13 cellular contexts compared by ENCODE assay signal in genomic region chr19:43581467-43581866, GRCh38. TPM values are rescaled to one million over a fixed set of nuclear protein-coding genes. Genes with fewer than 3 reads are reported as not detected.
DNase-seq lines count a peak whose midpoint lies in the region; ATAC-seq, FAIRE-seq and TF ChIP-seq lines count a peak whose summit lies in the region.
"Had no signal": no experiment of that assay in that cellular context is flagged by ENCODE, and none has a peak within 500 bp of the region (broad histone marks: within the 10 kb centered on the region; RNA-seq: fewer than 3 reads in every experiment).

No MANE protein-coding gene starts in this region.

- no peak for ATAC-seq in stimulated activated naive CD8-positive, alpha-beta T cell treated with anti-CD3 and anti-CD28 coated beads, Interleukin-15, Interleukin-2, amounts not matched to agents 100 U/mL and 50 U/mL, for 24 hours
- ATAC-seq in K562 (peak; percentile 48), natural killer cell (no peak), HG03521 (IDR thresholded peaks at IDR 0.05; ENCODE audit: unreplicated experiment) (no peak), HG03378 (IDR thresholded peaks at IDR 0.05; ENCODE audit: unreplicated experiment) (no peak)

- POLR2A ChIA-PET in K562 (lab: Yijun Ruan, JAX) = interaction anchor here (0.9 kb wide), 1 partner anchor 13 kb away, joined by 3 read pairs; no protein-coding TSS in a partner anchor

- no peaks in the 10 kb centered on the region for H3K9me3 ChIP-seq in K562 (replicated peaks; ENCODE audit: control insufficient read depth, insufficient read depth, low read depth, low read length)
- H3K9me3 ChIP-seq in GM23248 (ENCODE audit: low read depth) = no peaks in the 10 kb centered on the region

- peak overlapping the region; percentile 91 for H3K4me3 Mint-ChIP-seq in stimulated activated naive CD8-positive, alpha-beta T cell treated with anti-CD3 and anti-CD28 coated beads, Interleukin-15, Interleukin-2, amounts not matched to agents 100 ng/mL and 50 ng/mL, for 24 hours
- peak overlapping the region; percentile 21 for H3K4me3 Mint-ChIP-seq in natural killer cell

- H3K9me3 Mint-ChIP-seq in stimulated activated naive CD8-positive, alpha-beta T cell treated with anti-CD3 and anti-CD28 coated beads, Interleukin-15, Interleukin-2, amounts not matched to agents 100 ng/mL and 50 ng/mL, for 24 hours = no peaks in the 10 kb centered on the region
- no peaks in the 10 kb centered on the region for H3K9me3 Mint-ChIP-seq in natural killer cell
- H3K9me3 Mint-ChIP-seq: CD14-positive monocyte had no signal

- H3K36me3 Mint-ChIP-seq in stimulated activated naive CD8-positive, alpha-beta T cell treated with anti-CD3 and anti-CD28 coated beads, Interleukin-15, Interleukin-2, amounts not matched to agents 100 ng/mL and 50 ng/mL, for 24 hours (ENCODE audit: low read depth) = peaks cover 12% of the 10 kb centered on the region
- H3K36me3 Mint-ChIP-seq in natural killer cell = no peaks in the 10 kb centered on the region

- H4K20me1 ChIP-seq in K562 (replicated peaks; ENCODE audit: control insufficient read depth, insufficient read depth, low read length) (no peaks in the 10 kb centered on the region), GM23248 (ENCODE audit: insufficient read depth) (no peaks in the 10 kb centered on the region)

- CTCF ChIA-PET in K562 (lab: Yijun Ruan, JAX; ENCODE audit: low intra/inter-chr PET ratio) = no interaction called here

- H3K27me3 ChIP-seq in K562 (ENCODE audit: control insufficient read depth in 2 of 2, insufficient read depth in 2 of 2, low read length in 2 of 2) = no peaks in the 10 kb centered on the region; a peak in 1 of 5 replicates
- H3K27me3 ChIP-seq in GM23248 (replicated peaks; ENCODE audit: insufficient read depth) = no peaks in the 10 kb centered on the region

- no peak for TF ChIP-seq RAD21 in K562 (CRISPR knock-in tag; conservative IDR thresholded peaks at IDR 0.05 in 1 of 2, IDR thresholded peaks at IDR 0.05 in 1 of 2)

- H3K9ac ChIP-seq in K562 (ENCODE audit: insufficient read depth in 1 of 2, low read depth in 2 of 2, low read length in 2 of 2) (peak overlapping the region; percentile 12 to 84; a peak in 3 of 4 replicates), GM23248 (no peak overlapping the region)

- in situ Hi-C loops in K562 (cut with MboI) = no loop called here
- in situ Hi-C loops in GM23248 (cut with MboI) = no loop called here

- H3K27ac ChIP-seq in K562 (ENCODE audit: extremely low read depth, low read depth, low read length) (no peak overlapping the region), GM23248 (no peak overlapping the region)

- H3K4me3 ChIP-seq in K562 (no peak overlapping the region), GM23248 (no peak overlapping the region)

- intact Hi-C loops in K562 (cut with micrococcal nuclease) (no loop called here), natural killer cell (cut with micrococcal nuclease) (no loop called here)

- WGBS in K562 (ENCODE audit: insufficient coverage, low coverage, missing lambda C conversion rate) = 39% methylated on average over 7 of the region's 7 CpGs
- 68 to 70% methylated on average over 7 of the region's 7 CpGs for WGBS in GM23248 (ENCODE audit: low coverage in 1 of 2, low lambda C conversion rate in 2 of 2, missing lambda C conversion rate in 2 of 2), 2 experiments

- TF ChIP-seq CTCF in K562 (IDR thresholded peaks at IDR 0.05 in 2 of 3, conservative IDR thresholded peaks at IDR 0.05 in 1 of 3; ENCODE audit: insufficient read depth in 2 of 3, low read depth in 1 of 3, low read length in 3 of 3) = no peak
- no peak for TF ChIP-seq CTCF in natural killer cell (IDR thresholded peaks at IDR 0.05)

- no peaks in the 10 kb centered on the region for H3K36me3 ChIP-seq in K562 (ENCODE audit: control insufficient read depth, insufficient read depth, low read length)
- no peaks in the 10 kb centered on the region for H3K36me3 ChIP-seq in GM23248 (ENCODE audit: low read depth)

- peak overlapping the region; percentile 70 for H2AFZ ChIP-seq in K562 (ENCODE audit: low read depth, low read length)
- no peak overlapping the region; the same call in 1 of the 2 replicates for H2AFZ ChIP-seq in GM23248

- no peak for TF ChIP-seq EP300 in K562 (IDR thresholded peaks at IDR 0.05; ENCODE audit: low read length)

- H3K27me3 Mint-ChIP-seq in stimulated activated naive CD8-positive, alpha-beta T cell treated with anti-CD3 and anti-CD28 coated beads, Interleukin-15, Interleukin-2, amounts not matched to agents 100 ng/mL and 50 ng/mL, for 24 hours = no peaks in the 10 kb centered on the region
- peaks cover 0 to 6% of the 10 kb centered on the region in 2 donors for H3K27me3 Mint-ChIP-seq in natural killer cell (ENCODE audit: low read depth in 2 of 2)

- no peak for DNase-seq in stimulated activated naive CD8-positive, alpha-beta T cell treated with anti-CD3 and anti-CD28 coated beads, Interleukin-15, Interleukin-2, amounts not matched to agents 100 U/mL and 50 U/mL, for 24 hours
- DNase-seq in K562 (ENCODE audit: extremely low read depth in 1 of 4, low spot score in 3 of 4) (no peak), natural killer cell (no peak), GOT3 (lab: John Stamatoyannopoulos, UW) (no peak), GM23248 (no peak)
- DNase-seq: activated CD8-positive, alpha-beta memory T cell treated with anti-CD3 and anti-CD28 coated beads, Interleukin-2, amount 50 U/mL, for 48 hours; MM.1S; NCI-H524 treated with DMSO at 0.1 percent for 48 hours; SW 1271 had no signal

- H3K79me2 ChIP-seq in K562 (ENCODE audit: control insufficient read depth, insufficient read depth, low read length) (no peaks in the 10 kb centered on the region), GM23248 (ENCODE audit: insufficient read depth) (no peaks in the 10 kb centered on the region)

- H3K27ac Mint-ChIP-seq in stimulated activated naive CD8-positive, alpha-beta T cell treated with anti-CD3 and anti-CD28 coated beads, Interleukin-15, Interleukin-2, amounts not matched to agents 100 ng/mL and 50 ng/mL, for 24 hours = no peak overlapping the region
- peak overlapping the region in 1 of 2 donors; percentile 48 for H3K27ac Mint-ChIP-seq in natural killer cell

- no peak for TF ChIP-seq POLR2A in K562 (conservative IDR thresholded peaks at IDR 0.05)

- H3K4me1 ChIP-seq in K562 (replicated peaks in 1 of 2; ENCODE audit: control insufficient read depth in 2 of 2, insufficient read depth in 2 of 2, low read length in 2 of 2) (peaks cover 10 to 15% of the 10 kb centered on the region in 2 experiments; a peak in 4 of 5 replicates), GM23248 (ENCODE audit: insufficient read depth) (no peaks in the 10 kb centered on the region)

- H3F3A ChIP-seq in GM23248 (ENCODE audit: insufficient read depth) = peaks cover 4% of the 10 kb centered on the region; the same call in 1 of the 2 replicates

- BruUV-seq in K562 (replicated peaks; lab: Mats Ljungman, UMichigan) = no TSS peak

- H3K4me2 ChIP-seq in K562 (ENCODE audit: insufficient read depth, low read length) = peak overlapping the region; percentile 13; the same call in 1 of the 2 replicates
- no peak overlapping the region for H3K4me2 ChIP-seq in GM23248 (ENCODE audit: unreplicated experiment)

- no peaks in the 10 kb centered on the region for H3K9me2 ChIP-seq in GM23248 (ENCODE audit: insufficient read depth)

- H3K4me1 Mint-ChIP-seq in stimulated activated naive CD8-positive, alpha-beta T cell treated with anti-CD3 and anti-CD28 coated beads, Interleukin-15, Interleukin-2, amounts not matched to agents 100 ng/mL and 50 ng/mL, for 24 hours (ENCODE audit: low read depth) = peaks cover 41% of the 10 kb centered on the region
- peaks cover 19 to 24% of the 10 kb centered on the region in 2 donors for H3K4me1 Mint-ChIP-seq in natural killer cell

- H3K9me1 ChIP-seq in K562 (ENCODE audit: control insufficient read depth, insufficient read depth, low read length) = no peaks in the 10 kb centered on the region

- peak; percentile 72 for FAIRE-seq in K562 (lab: Jason Lieb, UNC)

RNA-seq across cellular contexts. Expression of gene PINLYP, which starts 5.9 kb away (rescaled TPM):
- total RNA-seq in K562 (2011; cell fraction: chromatin; rRNA removed; ENCODE audit: low replicate concordance) = 0.30 and 1.1 TPM in 2 replicates
- 0.66 and 1.0 TPM in 2 replicates for total RNA-seq in K562 (2011; cell fraction: nucleolus; rRNA removed)
- total RNA-seq in K562 (2011; cell fraction: nucleoplasm; rRNA removed) = 0.76 and 0.95 TPM in 2 replicates
- total RNA-seq in K562 (2014; rRNA removed) (1.1 TPM in 2 replicates), K562 (2014; rRNA removed; fragmentation: Illumina TruSeq; extraction: Trizol) (1.1 and 1.7 TPM in 2 replicates), K562 (2015; rRNA removed; fragmentation: Illumina TruSeq; extraction: Trizol) (2.2 and 2.7 TPM in 2 replicates), K562 (2021) (1.00 and 2.4 TPM in 2 replicates), natural killer cell (1 to 10 TPM; 1.7 to 3.0 (median 2.4) TPM)
- polyA plus RNA-seq in K562 (2011; rRNA removed) (1.0 and 1.5 TPM in 2 replicates), K562 (2014; fragmentation: Illumina TruSeq; extraction: Trizol) (2.8 and 4.7 TPM in 2 replicates), K562 (2014; fragmentation: Nextera tagmentation; extraction: Ambion mirVana) (1 to 10 TPM; 4.6 to 6.0 TPM), K562 (2014; rRNA removed) (6.7 and 8.0 TPM in 2 replicates), GM23248 (2016; fragmentation: Nextera tagmentation; extraction: Ambion mirVana) (1.3 and 2.5 TPM in 2 replicates)
- polyA plus RNA-seq in K562 (2011; cell fraction: cytosol; rRNA removed) = 0.73 and 1.8 TPM in 2 replicates
- 0.51 and 0.56 TPM in 2 replicates for polyA plus RNA-seq in K562 (2011; cell fraction: nucleus; rRNA removed)
- polyA plus RNA-seq in K562 (2012) = 3.9 and 4.2 TPM in 2 replicates
- 0.11 and 0.24 TPM in 2 replicates for polyA minus RNA-seq in K562 (2011; rRNA and poly(A)+ RNA removed)
- not detected in 2 replicates for polyA minus RNA-seq in K562 (2011; cell fraction: cytosol; rRNA and poly(A)+ RNA removed)
- polyA minus RNA-seq in K562 (2011; cell fraction: nucleus; rRNA and poly(A)+ RNA removed) = 0.67 TPM in 1 of 2 replicates, not detected in the other
- 1.8 TPM in 1 of 2 replicates, not detected in the other for total RNA-seq in GM23248 (2014; rRNA removed; shearing (Covaris generic))

RNA-seq across cellular contexts. Expression of gene XRCC1, which starts 6.1 kb away (rescaled TPM):
- 25.5 and 58.8 TPM in 2 replicates for total RNA-seq in K562 (2011; cell fraction: chromatin; rRNA removed; ENCODE audit: low replicate concordance)
- 39.7 and 51.4 TPM in 2 replicates for total RNA-seq in K562 (2011; cell fraction: nucleolus; rRNA removed)
- total RNA-seq in K562 (2011; cell fraction: nucleoplasm; rRNA removed) = 27.4 and 37.4 TPM in 2 replicates
- 31.5 and 40.2 TPM in 2 replicates for total RNA-seq in K562 (2014; rRNA removed)
- 10.4 and 13.7 TPM in 2 replicates for total RNA-seq in K562 (2014; rRNA removed; fragmentation: Illumina TruSeq; extraction: Trizol)
- 24.4 and 24.9 TPM in 2 replicates for total RNA-seq in K562 (2015; rRNA removed; fragmentation: Illumina TruSeq; extraction: Trizol)
- total RNA-seq in K562 (2021) = 24.9 and 27.9 TPM in 2 replicates
- 21.8 and 23.3 TPM in 2 replicates for polyA plus RNA-seq in K562 (2011; rRNA removed)
- polyA plus RNA-seq in K562 (2011; cell fraction: cytosol; rRNA removed) = 24.3 and 42.9 TPM in 2 replicates
- polyA plus RNA-seq in K562 (2011; cell fraction: nucleus; rRNA removed) = 24.5 and 33.4 TPM in 2 replicates
- polyA plus RNA-seq in K562 (2012) = 32.0 and 53.8 TPM in 2 replicates
- polyA plus RNA-seq in K562 (2014; fragmentation: Illumina TruSeq; extraction: Trizol) = 36.9 and 37.0 TPM in 2 replicates
- 1 to 10 TPM; 1.5 to 5.2 TPM for polyA plus RNA-seq in K562 (2014; fragmentation: Nextera tagmentation; extraction: Ambion mirVana)
- polyA plus RNA-seq in K562 (2014; rRNA removed) = 33.8 and 34.9 TPM in 2 replicates
- 15.2 and 24.9 TPM in 2 replicates for polyA minus RNA-seq in K562 (2011; rRNA and poly(A)+ RNA removed)
- polyA minus RNA-seq in K562 (2011; cell fraction: cytosol; rRNA and poly(A)+ RNA removed) = 20.2 and 26.3 TPM in 2 replicates
- 17.1 and 18.3 TPM in 2 replicates for polyA minus RNA-seq in K562 (2011; cell fraction: nucleus; rRNA and poly(A)+ RNA removed)
- 10 to 100 TPM; 33.2 to 43.9 (median 40.7) TPM for total RNA-seq in natural killer cell
- 26.7 and 28.0 TPM in 2 replicates for total RNA-seq in GM23248 (2014; rRNA removed; shearing (Covaris generic))
- 26.7 and 32.4 TPM in 2 replicates for polyA plus RNA-seq in GM23248 (2016; fragmentation: Nextera tagmentation; extraction: Ambion mirVana)

RNA-seq across cellular contexts. Expression of gene IRGQ, which starts 14.5 kb away (rescaled TPM):
- 18.5 and 25.1 TPM in 2 replicates for total RNA-seq in K562 (2011; cell fraction: chromatin; rRNA removed; ENCODE audit: low replicate concordance)
- 14.3 and 16.3 TPM in 2 replicates for total RNA-seq in K562 (2011; cell fraction: nucleolus; rRNA removed)
- 23.6 and 35.4 TPM in 2 replicates for total RNA-seq in K562 (2011; cell fraction: nucleoplasm; rRNA removed)
- 5.3 and 7.3 TPM in 2 replicates for total RNA-seq in K562 (2014; rRNA removed)
- total RNA-seq in K562 (2014; rRNA removed; fragmentation: Illumina TruSeq; extraction: Trizol) = 8.8 and 9.6 TPM in 2 replicates
- total RNA-seq in K562 (2015; rRNA removed; fragmentation: Illumina TruSeq; extraction: Trizol) = 7.8 and 7.9 TPM in 2 replicates
- 16.8 and 19.2 TPM in 2 replicates for total RNA-seq in K562 (2021)
- 8.3 and 11.2 TPM in 2 replicates for polyA plus RNA-seq in K562 (2011; rRNA removed)
- polyA plus RNA-seq in K562 (2011; cell fraction: cytosol; rRNA removed) = 6.4 and 14.2 TPM in 2 replicates
- polyA plus RNA-seq in K562 (2011; cell fraction: nucleus; rRNA removed) = 7.0 and 10.7 TPM in 2 replicates
- polyA plus RNA-seq in K562 (2012) = 2.1 and 2.5 TPM in 2 replicates
- 3.4 and 5.1 TPM in 2 replicates for polyA plus RNA-seq in K562 (2014; fragmentation: Illumina TruSeq; extraction: Trizol)
- 10 to 100 TPM in 1 of 2 experiments, 1 to 10 TPM in 1; 3.5 to 11.2 TPM for polyA plus RNA-seq in K562 (2014; fragmentation: Nextera tagmentation; extraction: Ambion mirVana)
- polyA plus RNA-seq in K562 (2014; rRNA removed) = 6.2 and 6.6 TPM in 2 replicates
- polyA minus RNA-seq in K562 (2011; rRNA and poly(A)+ RNA removed) = 13.0 and 15.6 TPM in 2 replicates
- 8.6 and 11.0 TPM in 2 replicates for polyA minus RNA-seq in K562 (2011; cell fraction: cytosol; rRNA and poly(A)+ RNA removed)
- polyA minus RNA-seq in K562 (2011; cell fraction: nucleus; rRNA and poly(A)+ RNA removed) = 2.2 and 3.3 TPM in 2 replicates
- 10 to 100 TPM; 28.5 to 43.7 (median 32.2) TPM for total RNA-seq in natural killer cell
- 19.9 and 25.5 TPM in 2 replicates for total RNA-seq in GM23248 (2014; rRNA removed; shearing (Covaris generic))
- polyA plus RNA-seq in GM23248 (2016; fragmentation: Nextera tagmentation; extraction: Ambion mirVana) = 5.7 and 6.0 TPM in 2 replicates

RNA-seq across cellular contexts. Expression of gene ZNF576, which starts 14.9 kb away (rescaled TPM):
- 16.8 and 39.5 TPM in 2 replicates for total RNA-seq in K562 (2011; cell fraction: chromatin; rRNA removed; ENCODE audit: low replicate concordance)
- total RNA-seq in K562 (2011; cell fraction: nucleolus; rRNA removed) = 33.8 and 38.9 TPM in 2 replicates
- 35.0 and 41.2 TPM in 2 replicates for total RNA-seq in K562 (2011; cell fraction: nucleoplasm; rRNA removed)
- total RNA-seq in K562 (2014; rRNA removed) = 7.1 and 16.2 TPM in 2 replicates
- 5.6 and 6.8 TPM in 2 replicates for total RNA-seq in K562 (2014; rRNA removed; fragmentation: Illumina TruSeq; extraction: Trizol)
- total RNA-seq in K562 (2015; rRNA removed; fragmentation: Illumina TruSeq; extraction: Trizol) = 8.8 and 9.9 TPM in 2 replicates
- 14.2 and 18.2 TPM in 2 replicates for total RNA-seq in K562 (2021)
- 7.3 and 9.7 TPM in 2 replicates for polyA plus RNA-seq in K562 (2011; rRNA removed)
- polyA plus RNA-seq in K562 (2011; cell fraction: cytosol; rRNA removed) = 14.2 and 34.8 TPM in 2 replicates
- 10.6 and 13.3 TPM in 2 replicates for polyA plus RNA-seq in K562 (2011; cell fraction: nucleus; rRNA removed)
- 12.8 and 12.9 TPM in 2 replicates for polyA plus RNA-seq in K562 (2012)
- 12.5 and 12.7 TPM in 2 replicates for polyA plus RNA-seq in K562 (2014; fragmentation: Illumina TruSeq; extraction: Trizol)
- 10 to 100 TPM; 12.2 to 18.2 TPM for polyA plus RNA-seq in K562 (2014; fragmentation: Nextera tagmentation; extraction: Ambion mirVana)
- 12.8 and 17.4 TPM in 2 replicates for polyA plus RNA-seq in K562 (2014; rRNA removed)
- polyA minus RNA-seq in K562 (2011; rRNA and poly(A)+ RNA removed) = 6.4 and 8.1 TPM in 2 replicates
- 5.5 and 6.7 TPM in 2 replicates for polyA minus RNA-seq in K562 (2011; cell fraction: cytosol; rRNA and poly(A)+ RNA removed)
- 12.8 and 16.1 TPM in 2 replicates for polyA minus RNA-seq in K562 (2011; cell fraction: nucleus; rRNA and poly(A)+ RNA removed)
- total RNA-seq in natural killer cell = 10 to 100 TPM in 1 of 3 donors, 1 to 10 TPM in 2; 4.0 to 10.4 (median 5.8) TPM
- 11.7 and 14.4 TPM in 2 replicates for total RNA-seq in GM23248 (2014; rRNA removed; shearing (Covaris generic))
- polyA plus RNA-seq in GM23248 (2016; fragmentation: Nextera tagmentation; extraction: Ambion mirVana) = 19.3 and 22.2 TPM in 2 replicates

RNA-seq across cellular contexts. Expression of gene SRRM5, which starts 30.4 kb away (rescaled TPM):
- 1.0 and 1.2 TPM in 2 replicates for total RNA-seq in K562 (2011; cell fraction: chromatin; rRNA removed; ENCODE audit: low replicate concordance)
- total RNA-seq in K562 (2011; cell fraction: nucleolus; rRNA removed) = 0.33 TPM in 1 of 2 replicates, not detected in the other
- 0.23 and 0.29 TPM in 2 replicates for total RNA-seq in K562 (2011; cell fraction: nucleoplasm; rRNA removed)
- 0.08 and 0.09 TPM in 2 replicates for total RNA-seq in K562 (2014; rRNA removed)
- total RNA-seq in K562 (2014; rRNA removed; fragmentation: Illumina TruSeq; extraction: Trizol) = 0.13 and 0.25 TPM in 2 replicates
- 0.08 and 0.18 TPM in 2 replicates for total RNA-seq in K562 (2015; rRNA removed; fragmentation: Illumina TruSeq; extraction: Trizol)
- 0.11 and 0.18 TPM in 2 replicates for total RNA-seq in K562 (2021)
- polyA plus RNA-seq in K562 (2011; rRNA removed) = 0.10 and 0.18 TPM in 2 replicates
- 0.01 and 0.03 TPM in 2 replicates for polyA plus RNA-seq in K562 (2011; cell fraction: cytosol; rRNA removed)
- polyA plus RNA-seq in K562 (2011; cell fraction: nucleus; rRNA removed) = 0.29 and 0.67 TPM in 2 replicates
- polyA plus RNA-seq in K562 (2012) = 0.26 and 0.37 TPM in 2 replicates
- polyA plus RNA-seq in K562 (2014; fragmentation: Illumina TruSeq; extraction: Trizol) = 0.43 and 0.45 TPM in 2 replicates
- polyA plus RNA-seq in K562 (2014; fragmentation: Nextera tagmentation; extraction: Ambion mirVana) = not detected
- polyA plus RNA-seq in K562 (2014; rRNA removed) = 0.25 and 0.36 TPM in 2 replicates
- polyA minus RNA-seq in K562 (2011; rRNA and poly(A)+ RNA removed) = 0.12 TPM in 1 of 2 replicates, not detected in the other
- polyA minus RNA-seq in K562 (2011; cell fraction: cytosol; rRNA and poly(A)+ RNA removed) = not detected in 2 replicates
- 0.22 TPM in 1 of 2 replicates, not detected in the other for polyA minus RNA-seq in K562 (2011; cell fraction: nucleus; rRNA and poly(A)+ RNA removed)
- total RNA-seq in natural killer cell = under 1 TPM; 0.24 to 0.75 (median 0.50) TPM
- not detected in 2 replicates for total RNA-seq in GM23248 (2014; rRNA removed; shearing (Covaris generic))
- not detected in 2 replicates for polyA plus RNA-seq in GM23248 (2016; fragmentation: Nextera tagmentation; extraction: Ambion mirVana)
- polyA plus RNA-seq: CD14-positive monocyte had no signal
